In genomic region chr15:78950906-78951840, GRCh38 we compare ENCODE assay signal across 10 cellular contexts. TPM values are rescaled to one million over a fixed set of nuclear protein-coding genes. Genes with fewer than 3 reads are reported as not detected.
DNase-seq lines count a peak whose midpoint lies in the region; ATAC-seq lines count a peak whose summit lies in the region.
"Had no signal": no experiment of that assay in that cellular context is flagged by ENCODE, and none has a peak within 500 bp of the region (broad histone marks: within the 10 kb centered on the region; RNA-seq: fewer than 3 reads in every experiment).

No MANE protein-coding gene starts in this region.

- H3K36me3 Mint-ChIP-seq in T-cell, result no peaks in the 10 kb centered on the region
- H3K36me3 Mint-ChIP-seq in stimulated activated memory B cell treated with anti-CD40 and anti-IgM and Interleukin-4, amounts not matched to agents 10 μg/mL and 1 μg/mL and 100 μg/mL, for 72 hours, result no peaks in the 10 kb centered on the region
- H3K36me3 Mint-ChIP-seq: activated naive CD4-positive, alpha-beta T cell treated with anti-CD3 and anti-CD28 coated beads, Interleukin-2, amount 50 U/mL, for 72 hours; neural progenitor cell had no signal

- DNase-seq in T-cell (no peak), germinal center (ENCODE audit: low spot score) (peak; percentile 46), SHP77 (lab: John Stamatoyannopoulos, UW) (no peak)
- DNase-seq in activated CD4-positive, CD25-positive, alpha-beta regulatory T cell (lab: John Stamatoyannopoulos, UW), result no peak
- DNase-seq: NCI-H446 treated with DMSO at 0.1 percent for 48 hours had no signal

- POLR2A ChIA-PET in T-cell (lab: Charles Lee), result no interaction called here

- CTCF ChIA-PET in T-cell (lab: Charles Lee), result no interaction called here

- peaks cover 0 to 5% of the 10 kb centered on the region in 2 donors for H3K27me3 Mint-ChIP-seq in T-cell
- no peaks in the 10 kb centered on the region for H3K27me3 Mint-ChIP-seq in stimulated activated memory B cell treated with anti-CD40 and anti-IgM and Interleukin-4, amounts not matched to agents 10 μg/mL and 1 μg/mL and 100 μg/mL, for 72 hours

- H3K9me3 Mint-ChIP-seq in T-cell, result no peaks in the 10 kb centered on the region
- no peaks in the 10 kb centered on the region for H3K9me3 Mint-ChIP-seq in stimulated activated memory B cell treated with anti-CD40 and anti-IgM and Interleukin-4, amounts not matched to agents 10 μg/mL and 1 μg/mL and 100 μg/mL, for 72 hours
- H3K9me3 Mint-ChIP-seq: activated naive CD4-positive, alpha-beta T cell treated with anti-CD3 and anti-CD28 coated beads, Interleukin-2, amount 50 U/mL, for 72 hours; neural progenitor cell had no signal

- no peak overlapping the region for H3K4me3 Mint-ChIP-seq in T-cell
- H3K4me3 Mint-ChIP-seq in stimulated activated memory B cell treated with anti-CD40 and anti-IgM and Interleukin-4, amounts not matched to agents 10 μg/mL and 1 μg/mL and 100 μg/mL, for 72 hours, result peak overlapping the region; percentile 22
- H3K4me3 Mint-ChIP-seq: neural progenitor cell had no signal

- H3K4me1 Mint-ChIP-seq in T-cell, result peaks cover 5 to 10% (median 10%) of the 10 kb centered on the region in 3 donors
- H3K4me1 Mint-ChIP-seq in stimulated activated memory B cell treated with anti-CD40 and anti-IgM and Interleukin-4, amounts not matched to agents 10 μg/mL and 1 μg/mL and 100 μg/mL, for 72 hours, result peaks cover 27% of the 10 kb centered on the region

- ATAC-seq in GM18909 (IDR thresholded peaks at IDR 0.05; ENCODE audit: poor library complexity, unreplicated experiment), result peak; percentile 51
- ATAC-seq in T-cell (replicated peaks in 1 of 4), result no peak
- peak; percentile 89 for ATAC-seq in stimulated activated memory B cell treated with anti-CD40 and anti-IgM and Interleukin-4, amounts not matched to agents 10 μg/mL and 1 μg/mL and 100 μg/mL, for 72 hours
- no peak for ATAC-seq in GM18858 (IDR thresholded peaks at IDR 0.05; ENCODE audit: unreplicated experiment)
- ATAC-seq: activated naive CD4-positive, alpha-beta T cell treated with anti-CD3 and anti-CD28 coated beads, Interleukin-2, amount 50 U/mL, for 72 hours had no signal

- H3K27ac Mint-ChIP-seq in T-cell, result peak overlapping the region; percentile 7 to 70
- H3K27ac Mint-ChIP-seq in stimulated activated memory B cell treated with anti-CD40 and anti-IgM and Interleukin-4, amounts not matched to agents 10 μg/mL and 1 μg/mL and 100 μg/mL, for 72 hours, result peak overlapping the region; percentile 61
- H3K27ac Mint-ChIP-seq: activated naive CD4-positive, alpha-beta T cell treated with anti-CD3 and anti-CD28 coated beads, Interleukin-2, amount 50 U/mL, for 72 hours; neural progenitor cell had no signal

RNA-seq across cellular contexts. Expression of gene CTSH, which starts 6.3 kb away (rescaled TPM):
- 10 to 100 TPM in 4 of 5 donors, 1 to 10 TPM in 1; 8.5 to 49.7 (median 19.2) TPM for total RNA-seq in T-cell

Comparison
In these comparisons a context has a peak if more than half of its experiments do, and no peak if none do; other contexts are left out.
1. ATAC-seq: peak in GM18909 (single experiment) and stimulated activated memory B cell treated with anti-CD40 and anti-IgM and Interleukin-4, amounts not matched to agents 10 μg/mL and 1 μg/mL and 100 μg/mL, for 72 hours (single experiment); none in T-cell (0 of 4) and GM18858 (single experiment).